ENCODE assay signal across 25 cellular contexts in the genomic region with DNA sequence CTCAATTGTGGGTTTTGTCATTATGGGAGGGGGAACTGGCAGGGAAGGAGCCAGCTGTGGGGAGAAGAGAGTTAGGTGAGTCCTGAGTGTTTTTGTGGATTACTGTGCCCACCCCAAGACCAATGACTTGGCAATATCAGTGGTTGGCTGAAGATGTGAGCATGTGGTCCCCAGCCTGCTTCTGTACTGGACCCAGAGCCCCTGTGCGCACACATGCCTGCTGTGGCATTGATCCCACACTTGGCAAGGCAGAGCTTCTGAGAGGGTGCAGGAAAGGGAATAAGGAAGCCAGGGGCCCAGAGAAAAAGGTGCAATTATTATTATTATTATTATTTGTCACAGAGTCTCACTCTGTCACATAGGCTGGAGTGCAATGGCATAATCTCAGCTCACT. TPM values are rescaled to one million over a fixed set of nuclear protein-coding genes. Genes with fewer than 3 reads are reported as not detected.
"Had no signal": no experiment of that assay in that cellular context is flagged by ENCODE, and none has a peak within 500 bp of the region (broad histone marks: within the 10 kb centered on the region; RNA-seq: fewer than 3 reads in every experiment).

No MANE protein-coding gene starts in this region.

- DNase-seq: activated CD4-positive, alpha-beta T cell treated with anti-CD3 and anti-CD28 coated beads for 4 hours; activated CD8-positive, alpha-beta memory T cell treated with anti-CD3 and anti-CD28 coated beads, Interleukin-2, amount 50 U/mL, for 48 hours; activated CD8-positive, alpha-beta T cell treated with anti-CD3 and anti-CD28 coated beads, Interleukin-2, amount 10 ng/mL, durations not matched to agents 7 days and 5 days; activated gamma-delta T cell; activated T-cell treated with anti-CD3 and anti-CD28 coated beads, Interleukin-2, amount 50 U/mL, for 72 hours; esophagus squamous epithelium; glutamatergic neuron; hypothalamus; kidney glomerular epithelial cell; ovary; stimulated activated CD4-positive, alpha-beta T cell treated with anti-CD3 and anti-CD28 coated beads, Interleukin-15, amount 100 ng/mL, for 24 hours; stimulated activated CD4-positive, alpha-beta T cell treated with anti-CD3 and anti-CD28 coated beads, Interleukin-4, amount 100 ng/mL, for 1 hour; stimulated activated naive CD4-positive, alpha-beta T cell; T1000; tibial artery; uterus had no signal

- H3K36me3 ChIP-seq: esophagus squamous epithelium, neural progenitor cell, ovary, tibial artery, uterus had no signal

- H3K4me3 Mint-ChIP-seq: activated CD8-positive, alpha-beta T cell treated with anti-CD3 and anti-CD28 coated beads, Interleukin-2, amount 10 ng/mL, durations not matched to agents 7 days and 5 days; activated T-cell treated with anti-CD3 and anti-CD28 coated beads, Interleukin-2, amount 50 U/mL, for 72 hours had no signal

- H3K9me3 Mint-ChIP-seq: activated naive CD4-positive, alpha-beta T cell treated with anti-CD3 and anti-CD28 coated beads, Interleukin-2, amount 50 U/mL, for 72 hours; activated T-cell treated with anti-CD3 and anti-CD28 coated beads, Interleukin-2, amount 50 U/mL, for 72 hours had no signal

- H3K27me3 ChIP-seq: ovary had no signal

- ATAC-seq: activated CD8-positive, alpha-beta T cell treated with anti-CD3 and anti-CD28 coated beads, Interleukin-2, amount 10 ng/mL, durations not matched to agents 7 days and 5 days; activated naive CD4-positive, alpha-beta T cell treated with anti-CD3 and anti-CD28 coated beads, Interleukin-2, amount 50 U/mL, for 72 hours; activated T-cell treated with anti-CD3 and anti-CD28 coated beads, Interleukin-2, amount 50 U/mL, for 72 hours had no signal

- H2AFZ ChIP-seq: neural progenitor cell had no signal

- H3K4me3 ChIP-seq: esophagus squamous epithelium, neural progenitor cell, ovary, tibial artery, uterus had no signal

- H3K27ac ChIP-seq: esophagus squamous epithelium, neural progenitor cell, ovary, tibial artery, uterus had no signal

- FAIRE-seq: colon had no signal

- H3K9me3 ChIP-seq: esophagus squamous epithelium, tibial artery, uterus had no signal

- H3K4me2 ChIP-seq: neural progenitor cell had no signal

- H3K27ac Mint-ChIP-seq: activated naive CD4-positive, alpha-beta T cell treated with anti-CD3 and anti-CD28 coated beads, Interleukin-2, amount 50 U/mL, for 72 hours; neural progenitor cell had no signal

- H3K9ac ChIP-seq: neural progenitor cell had no signal

- H3K4me1 ChIP-seq: neural progenitor cell, uterus had no signal

- H3K36me3 Mint-ChIP-seq: neural progenitor cell had no signal

RNA-seq across cellular contexts. Expression of a gene that starts 1.3 kb away (rescaled TPM):
- total RNA-seq: activated CD8-positive, alpha-beta T cell treated with anti-CD3 and anti-CD28 coated beads, Interleukin-2, amount 10 ng/mL, durations not matched to agents 7 days and 5 days; activated naive CD4-positive, alpha-beta T cell treated with anti-CD3 and anti-CD28 coated beads, Interleukin-2, amount 50 U/mL, for 72 hours; activated T-cell treated with anti-CD3 and anti-CD28 coated beads, Interleukin-2, amount 50 U/mL, for 72 hours; cardiac septum; esophagus squamous epithelium; fibroblast of villous mesenchyme; liver; ovary; renal cortical epithelial cell; skeletal muscle tissue; subcutaneous adipose tissue; uterus had no signal

RNA-seq across cellular contexts. Expression of a gene that starts 2.0 kb away (rescaled TPM):
- total RNA-seq: activated CD8-positive, alpha-beta T cell treated with anti-CD3 and anti-CD28 coated beads, Interleukin-2, amount 10 ng/mL, durations not matched to agents 7 days and 5 days; activated naive CD4-positive, alpha-beta T cell treated with anti-CD3 and anti-CD28 coated beads, Interleukin-2, amount 50 U/mL, for 72 hours; activated T-cell treated with anti-CD3 and anti-CD28 coated beads, Interleukin-2, amount 50 U/mL, for 72 hours; cardiac septum; esophagus squamous epithelium; fibroblast of villous mesenchyme; liver; ovary; renal cortical epithelial cell; skeletal muscle tissue; uterus had no signal

RNA-seq across cellular contexts. Expression of a gene that starts 7.5 kb away (rescaled TPM):
- total RNA-seq: activated CD8-positive, alpha-beta T cell treated with anti-CD3 and anti-CD28 coated beads, Interleukin-2, amount 10 ng/mL, durations not matched to agents 7 days and 5 days; activated naive CD4-positive, alpha-beta T cell treated with anti-CD3 and anti-CD28 coated beads, Interleukin-2, amount 50 U/mL, for 72 hours; activated T-cell treated with anti-CD3 and anti-CD28 coated beads, Interleukin-2, amount 50 U/mL, for 72 hours; esophagus squamous epithelium; liver; skeletal muscle tissue; uterus had no signal
